ENCODE assay signal across 9 cellular contexts in genomic region chr5:144205141-144205551, GRCh38. TPM values are rescaled to one million over a fixed set of nuclear protein-coding genes. Genes with fewer than 3 reads are reported as not detected.
DNase-seq lines count a peak whose midpoint lies in the region; ATAC-seq, FAIRE-seq and TF ChIP-seq lines count a peak whose summit lies in the region.
"Had no signal": no experiment of that assay in that cellular context is flagged by ENCODE, and none has a peak within 500 bp of the region (broad histone marks: within the 10 kb centered on the region; RNA-seq: fewer than 3 reads in every experiment).

No MANE protein-coding gene starts in this region.

- peak overlapping the region; percentile 64 for H3K9ac ChIP-seq in astrocyte (ENCODE audit: low read length)
- H3K9ac ChIP-seq: BLaER1 treated with 17β-estradiol and CSF1 and Interleukin-3, amounts not matched to agents 10 nM and 100 nM had no signal

- no peaks in the 10 kb centered on the region for H3K9me3 ChIP-seq in astrocyte (ENCODE audit: insufficient read depth, low read depth, low read length)
- H3K9me3 ChIP-seq: BLaER1 treated with 17β-estradiol and CSF1 and Interleukin-3, amounts not matched to agents 10 nM and 100 nM had no signal

- H3K27me3 Mint-ChIP-seq in astrocyte (ENCODE audit: low read depth, unreplicated experiment) (peaks cover 2% of the 10 kb centered on the region), type B pancreatic cell (peaks cover 64% of the 10 kb centered on the region)

- H3K4me3 ChIP-seq in astrocyte (ENCODE audit: insufficient read depth, low read depth, low read length), result peak overlapping the region; percentile 53
- H3K4me3 ChIP-seq: BLaER1 treated with 17β-estradiol and CSF1 and Interleukin-3, amounts not matched to agents 10 nM and 100 nM had no signal

- no peaks in the 10 kb centered on the region for H3K36me3 ChIP-seq in astrocyte (ENCODE audit: insufficient read depth, low read length)
- H3K36me3 ChIP-seq: BLaER1 treated with 17β-estradiol and CSF1 and Interleukin-3, amounts not matched to agents 10 nM and 100 nM had no signal

- H3K27ac Mint-ChIP-seq in astrocyte (ENCODE audit: unreplicated experiment) (peak overlapping the region; percentile 76), type B pancreatic cell (no peak overlapping the region)

- DNase-seq in NCI-H2107 treated with DMSO at 0.1 percent for 48 hours (lab: John Stamatoyannopoulos, UW; ENCODE audit: unreplicated experiment) (peak; percentile 45), NCI-H2107 (lab: John Stamatoyannopoulos, UW) (no peak), astrocyte (ENCODE audit: low read depth) (peak; percentile 45), inferior parietal cortex (ENCODE audit: extremely low spot score) (peak; percentile 32), type B pancreatic cell (ENCODE audit: extremely low spot score, unreplicated experiment) (peak; percentile 74)

- no peak for TF ChIP-seq CTCF in astrocyte (IDR thresholded peaks at IDR 0.05; ENCODE audit: insufficient read depth, low read depth, low read length)
- TF ChIP-seq CTCF in type B pancreatic cell (conservative IDR thresholded peaks at IDR 0.05), result peak; percentile 16

- no peaks in the 10 kb centered on the region for H3K79me2 ChIP-seq in astrocyte (ENCODE audit: insufficient read depth, low read length)

- no peak overlapping the region for H3K27ac ChIP-seq in astrocyte (ENCODE audit: low read depth, low read length)
- H3K27ac ChIP-seq: BLaER1 treated with 17β-estradiol and CSF1 and Interleukin-3, amounts not matched to agents 10 nM and 100 nM had no signal

- H3K4me1 Mint-ChIP-seq in astrocyte (ENCODE audit: low read depth, unreplicated experiment) (peaks cover 16% of the 10 kb centered on the region), type B pancreatic cell (ENCODE audit: unreplicated experiment) (peaks cover 19% of the 10 kb centered on the region)

- H3K4me2 ChIP-seq in astrocyte (ENCODE audit: low read length), result peak overlapping the region; percentile 87
- H3K4me2 ChIP-seq: BLaER1 treated with 17β-estradiol and CSF1 and Interleukin-3, amounts not matched to agents 10 nM and 100 nM had no signal

- no peak for FAIRE-seq in astrocyte (lab: Jason Lieb, UNC)

- H2AFZ ChIP-seq in astrocyte (ENCODE audit: low read depth, low read length), result peak overlapping the region; percentile 83

- H3K36me3 Mint-ChIP-seq in astrocyte (ENCODE audit: low read depth, unreplicated experiment) (no peaks in the 10 kb centered on the region), type B pancreatic cell (no peaks in the 10 kb centered on the region)

- no peaks in the 10 kb centered on the region for H3K27me3 ChIP-seq in astrocyte (ENCODE audit: insufficient read depth, low read length)

- H3K4me3 Mint-ChIP-seq in astrocyte (ENCODE audit: unreplicated experiment), result peak overlapping the region; percentile 83
- peak overlapping the region; percentile 85 for H3K4me3 Mint-ChIP-seq in type B pancreatic cell

- H3K4me1 ChIP-seq in astrocyte (ENCODE audit: insufficient read depth, low read length), result peaks cover 6% of the 10 kb centered on the region

- H4K20me1 ChIP-seq in astrocyte (ENCODE audit: insufficient read depth, low read length), result no peaks in the 10 kb centered on the region
- H4K20me1 ChIP-seq: BLaER1 treated with 17β-estradiol and CSF1 and Interleukin-3, amounts not matched to agents 10 nM and 100 nM had no signal

- ATAC-seq in GM21515 (IDR thresholded peaks at IDR 0.05; ENCODE audit: unreplicated experiment) (no peak), GM21737 (IDR thresholded peaks at IDR 0.05; ENCODE audit: unreplicated experiment) (no peak), HG03097 (IDR thresholded peaks at IDR 0.05; ENCODE audit: low FRiP score, unreplicated experiment) (no peak)

- H3K9me3 Mint-ChIP-seq in astrocyte (ENCODE audit: unreplicated experiment) (no peaks in the 10 kb centered on the region), type B pancreatic cell (no peaks in the 10 kb centered on the region)

RNA-seq across cellular contexts. Expression of gene KCTD16, which starts 34.5 kb away (rescaled TPM):
- 5.5 and 5.6 TPM in 2 replicates for total RNA-seq in astrocyte
- 3.0 and 4.5 TPM in 2 replicates for total RNA-seq in type B pancreatic cell (ENCODE audit: low replicate concordance)

RNA-seq across cellular contexts. Expression of gene YIPF5, which starts 34.7 kb away (rescaled TPM):
- 132 and 144 TPM in 2 replicates for total RNA-seq in astrocyte
- 65.3 and 82.8 TPM in 2 replicates for total RNA-seq in type B pancreatic cell (ENCODE audit: low replicate concordance)
